In genomic region chr18:9103488-9103887, GRCh38 we compare ENCODE assay signal across 8 cellular contexts. TPM values are rescaled to one million over a fixed set of nuclear protein-coding genes. Genes with fewer than 3 reads are reported as not detected.
A peak's percentile ranks its signal among the peaks of the same experiment; 100 is the strongest.
DNase-seq lines count a peak whose midpoint lies in the region; TF ChIP-seq lines count a peak whose summit lies in the region.

No MANE protein-coding gene starts in this region.

- H3K36me3 Mint-ChIP-seq in activated T-cell treated with anti-CD3 and anti-CD28 coated beads, Interleukin-2, amount 50 U/mL, for 24 hours (ENCODE audit: low read depth), result peaks cover 65% of the 10 kb centered on the region
- no peaks in the 10 kb centered on the region for H3K36me3 Mint-ChIP-seq in osteocyte (ENCODE audit: unreplicated experiment)

- TF ChIP-seq CTCF in osteocyte (IDR thresholded peaks at IDR 0.05), result peak; percentile 42

- intact Hi-C loops in head of caudate nucleus (cut with DNase I), result loop anchor here (10.0 kb wide), 1 partner anchor 511 kb away; the partner anchor contains the start of gene PPP4R1

- peaks cover 53% of the 10 kb centered on the region for H3K4me1 Mint-ChIP-seq in activated T-cell treated with anti-CD3 and anti-CD28 coated beads, Interleukin-2, amount 50 U/mL, for 24 hours (ENCODE audit: low read depth)
- peaks cover 55% of the 10 kb centered on the region for H3K4me1 Mint-ChIP-seq in osteocyte (ENCODE audit: unreplicated experiment)

- no peaks in the 10 kb centered on the region for H3K9me3 Mint-ChIP-seq in activated T-cell treated with anti-CD3 and anti-CD28 coated beads, Interleukin-2, amount 50 U/mL, for 24 hours
- no peaks in the 10 kb centered on the region for H3K9me3 Mint-ChIP-seq in osteocyte (ENCODE audit: unreplicated experiment)

- TF ChIP-seq POLR2A in Raji (IDR thresholded peaks at IDR 0.05; ENCODE audit: insufficient read depth, low read depth, low read length) (0 out of 2 replicates have a peak, but pooled peaks have one; percentile 32), erythroblast (IDR thresholded peaks at IDR 0.05; ENCODE audit: low read length) (no peak)

- no peaks in the 10 kb centered on the region for H3K27me3 Mint-ChIP-seq in activated T-cell treated with anti-CD3 and anti-CD28 coated beads, Interleukin-2, amount 50 U/mL, for 24 hours
- H3K27me3 Mint-ChIP-seq in osteocyte (ENCODE audit: unreplicated experiment), result no peaks in the 10 kb centered on the region

- no peak for DNase-seq in activated T-cell treated with anti-CD3 and anti-CD28 coated beads, Interleukin-2, amount 50 U/mL, for 24 hours
- no peak for DNase-seq in activated T-cell treated with anti-CD3 and anti-CD28 coated beads for 4 hours
- peak; percentile 62 to 74 for DNase-seq in erythroblast (lab: John Stamatoyannopoulos, UW)
- no peak for DNase-seq in osteocyte (ENCODE audit: extremely low spot score, unreplicated experiment)
- no peak for DNase-seq in head of caudate nucleus
- DNase-seq in NCI-H524 (lab: John Stamatoyannopoulos, UW), result no peak
- no peak for DNase-seq in NK-92 treated with Interleukin-12 subunit alpha and Interleukin-12 subunit beta, amount 100 ng/mL, for 24 hours (lab: John Stamatoyannopoulos, UW)

- peak overlapping the region; percentile 94 for H3K27ac Mint-ChIP-seq in activated T-cell treated with anti-CD3 and anti-CD28 coated beads, Interleukin-2, amount 50 U/mL, for 24 hours
- H3K27ac Mint-ChIP-seq in osteocyte (ENCODE audit: unreplicated experiment), result peak overlapping the region; percentile 87

- H3K4me3 Mint-ChIP-seq in activated T-cell treated with anti-CD3 and anti-CD28 coated beads, Interleukin-2, amount 50 U/mL, for 24 hours, result peak overlapping the region; percentile 89
- H3K4me3 Mint-ChIP-seq in osteocyte (ENCODE audit: unreplicated experiment), result peak overlapping the region; percentile 87

RNA-seq across cellular contexts. Expression of gene NDUFV2, which starts 1.0 kb away (rescaled TPM):
- total RNA-seq in osteocyte, result 97.7 and 98.8 TPM in 2 replicates

RNA-seq across cellular contexts. Expression of gene ANKRD12, which starts 33.1 kb away (rescaled TPM):
- 33.1 and 40.0 TPM in 2 replicates for total RNA-seq in osteocyte

Comparison
In these comparisons a context has a peak if more than half of its experiments do, and no peak if none do; other contexts are left out.
1. DNase-seq: peak in erythroblast (2 of 2); none in activated T-cell treated with anti-CD3 and anti-CD28 coated beads, Interleukin-2, amount 50 U/mL, for 24 hours (single experiment), activated T-cell treated with anti-CD3 and anti-CD28 coated beads for 4 hours (single experiment), osteocyte (single experiment), head of caudate nucleus (0 of 42), NCI-H524 (0 of 2) and NK-92 treated with Interleukin-12 subunit alpha and Interleukin-12 subunit beta, amount 100 ng/mL, for 24 hours (single experiment).